ENCODE assay signal across 1 cellular context in the genomic region with DNA sequence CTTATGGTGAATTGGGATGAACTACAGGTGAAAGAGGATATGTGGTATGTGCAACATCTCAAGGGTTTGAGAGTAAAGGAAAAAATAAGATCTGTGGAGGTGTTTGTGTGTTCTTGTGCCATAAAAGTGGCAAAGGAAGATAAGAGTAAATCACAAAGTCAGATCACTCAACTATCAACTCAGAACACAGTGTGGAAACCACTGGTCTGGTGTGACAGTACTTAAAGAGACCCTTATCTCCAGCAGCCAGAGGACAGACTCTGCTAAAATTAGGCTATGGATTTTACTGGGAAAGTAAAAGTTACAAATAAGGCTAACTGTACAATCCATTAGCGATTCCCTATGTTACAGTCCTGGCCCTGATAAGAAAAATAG.
TF ChIP-seq lines count a peak whose summit lies in the region.

No MANE protein-coding gene starts in this region.

TF ChIP-seq in K562, 482 proteins besides CTCF, POLR2A, EP300 and RAD21 (continued from another document and continues in another):
- TF ChIP-seq, protein P1, sequence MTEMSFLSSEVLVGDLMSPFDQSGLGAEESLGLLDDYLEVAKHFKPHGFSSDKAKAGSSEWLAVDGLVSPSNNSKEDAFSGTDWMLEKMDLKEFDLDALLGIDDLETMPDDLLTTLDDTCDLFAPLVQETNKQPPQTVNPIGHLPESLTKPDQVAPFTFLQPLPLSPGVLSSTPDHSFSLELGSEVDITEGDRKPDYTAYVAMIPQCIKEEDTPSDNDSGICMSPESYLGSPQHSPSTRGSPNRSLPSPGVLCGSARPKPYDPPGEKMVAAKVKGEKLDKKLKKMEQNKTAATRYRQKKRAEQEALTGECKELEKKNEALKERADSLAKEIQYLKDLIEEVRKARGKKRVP (CRISPR knock-in tag; IDR thresholded peaks at IDR 0.05), result peak; percentile 65
- no peak; the same call in 1 of the 2 replicates for TF ChIP-seq SP1 (CRISPR knock-in tag; IDR thresholded peaks at IDR 0.05)
- TF ChIP-seq, protein P2, sequence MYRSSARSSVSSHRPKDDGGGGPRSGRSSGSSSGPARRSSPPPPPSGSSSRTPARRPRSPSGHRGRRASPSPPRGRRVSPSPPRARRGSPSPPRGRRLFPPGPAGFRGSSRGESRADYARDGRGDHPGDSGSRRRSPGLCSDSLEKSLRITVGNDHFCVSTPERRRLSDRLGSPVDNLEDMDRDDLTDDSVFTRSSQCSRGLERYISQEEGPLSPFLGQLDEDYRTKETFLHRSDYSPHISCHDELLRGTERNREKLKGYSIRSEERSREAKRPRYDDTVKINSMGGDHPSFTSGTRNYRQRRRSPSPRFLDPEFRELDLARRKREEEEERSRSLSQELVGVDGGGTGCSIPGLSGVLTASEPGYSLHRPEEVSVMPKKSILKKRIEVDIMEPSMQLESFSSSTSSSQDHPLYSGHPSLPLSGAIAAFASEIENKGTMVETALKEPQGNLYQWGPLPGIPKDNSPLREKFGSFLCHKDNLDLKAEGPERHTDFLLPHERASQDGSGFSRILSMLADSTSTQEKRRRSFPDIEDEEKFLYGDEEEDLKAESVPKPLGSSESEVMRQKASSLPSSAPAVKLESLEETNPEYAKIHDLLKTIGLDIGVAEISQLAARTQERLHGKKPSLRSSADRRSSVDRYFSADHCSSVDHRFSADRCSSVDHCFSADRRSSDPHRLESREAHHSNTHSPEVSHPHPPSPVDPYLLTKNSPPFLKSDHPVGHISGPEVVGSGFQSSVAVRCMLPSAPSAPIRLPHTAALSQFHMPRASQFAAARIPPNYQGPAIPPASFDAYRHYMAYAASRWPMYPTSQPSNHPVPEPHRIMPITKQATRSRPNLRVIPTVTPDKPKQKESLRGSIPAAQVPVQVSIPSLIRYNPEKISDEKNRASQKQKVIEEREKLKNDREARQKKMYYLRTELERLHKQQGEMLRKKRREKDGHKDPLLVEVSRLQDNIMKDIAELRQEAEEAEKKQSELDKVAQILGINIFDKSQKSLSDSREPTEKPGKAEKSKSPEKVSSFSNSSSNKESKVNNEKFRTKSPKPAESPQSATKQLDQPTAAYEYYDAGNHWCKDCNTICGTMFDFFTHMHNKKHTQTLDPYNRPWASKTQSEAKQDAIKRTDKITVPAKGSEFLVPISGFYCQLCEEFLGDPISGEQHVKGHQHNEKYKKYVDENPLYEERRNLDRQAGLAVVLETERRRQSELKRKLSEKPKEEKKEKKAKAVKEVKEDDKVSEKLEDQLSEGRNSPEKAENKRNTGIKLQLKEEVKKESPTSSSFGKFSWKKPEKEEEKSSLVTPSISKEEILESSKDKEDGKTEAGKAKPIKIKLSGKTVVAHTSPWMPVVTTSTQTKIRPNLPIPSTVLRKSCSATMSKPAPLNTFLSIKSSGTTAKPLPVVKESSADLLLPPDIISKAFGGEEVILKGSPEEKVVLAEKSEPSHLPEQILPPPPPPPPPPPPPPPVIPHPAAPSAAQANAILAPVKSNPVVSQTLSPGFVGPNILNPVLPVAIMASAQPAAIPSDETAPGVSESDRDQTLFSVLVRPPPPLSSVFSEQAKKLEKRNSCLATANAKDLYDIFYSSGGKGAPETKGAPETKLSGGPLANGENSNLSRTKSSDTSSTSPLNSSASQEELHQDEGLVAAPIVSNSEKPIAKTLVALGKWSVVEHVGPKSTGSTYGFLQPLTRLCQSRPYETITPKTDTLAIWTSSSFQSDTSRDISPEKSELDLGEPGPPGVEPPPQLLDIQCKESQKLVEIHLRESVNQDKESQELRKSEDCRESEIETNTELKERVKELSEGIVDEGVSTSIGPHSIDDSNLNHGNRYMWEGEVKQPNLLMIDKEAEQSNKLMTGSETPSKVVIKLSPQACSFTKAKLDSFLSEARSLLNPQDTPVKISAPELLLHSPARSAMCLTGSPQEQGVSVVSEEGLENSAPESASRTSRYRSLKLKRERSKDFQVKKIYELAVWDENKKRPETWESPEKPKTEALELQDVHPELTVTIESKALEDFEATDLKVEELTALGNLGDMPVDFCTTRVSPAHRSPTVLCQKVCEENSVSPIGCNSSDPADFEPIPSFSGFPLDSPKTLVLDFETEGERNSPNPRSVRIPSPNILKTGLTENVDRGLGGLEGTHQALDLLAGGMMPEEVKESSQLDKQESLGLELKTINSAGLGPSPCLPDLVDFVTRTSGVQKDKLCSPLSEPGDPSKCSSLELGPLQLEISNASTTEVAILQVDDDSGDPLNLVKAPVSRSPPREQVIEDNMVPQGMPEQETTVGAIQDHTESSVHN (IDR thresholded peaks at IDR 0.05; ENCODE audit: borderline replicate concordance in 1 of 2, low read depth in 1 of 2), result peak; percentile 78 to 81; a peak in 2 of 4 replicates
- peak; percentile 98 for TF ChIP-seq KLF16 (IDR thresholded peaks at IDR 0.05)
- TF ChIP-seq ZNF707 (CRISPR knock-in tag; conservative IDR thresholded peaks at IDR 0.05), result no peak
- TF ChIP-seq ZNF584 (CRISPR knock-in tag; IDR thresholded peaks at IDR 0.05; ENCODE audit: low read depth), result no peak; the same call in 1 of the 2 replicates
- TF ChIP-seq ETV1 (tag; conservative IDR thresholded peaks at IDR 0.05; ENCODE audit: low read depth), result peak; percentile 62
- peak; percentile 91 for TF ChIP-seq ZNF175 (CRISPR knock-in tag; IDR thresholded peaks at IDR 0.05; ENCODE audit: low read depth)
- no peak for TF ChIP-seq SMARCB1 (IDR thresholded peaks at IDR 0.05; ENCODE audit: insufficient read length, low read depth)
- peak; percentile 100 for TF ChIP-seq ARID1B (IDR thresholded peaks at IDR 0.05)
- TF ChIP-seq ZNF354B (CRISPR knock-in tag; IDR thresholded peaks at IDR 0.05), result peak; percentile 56; the same call in 1 of the 2 replicates
- no peak for TF ChIP-seq RBFOX2 (IDR thresholded peaks at IDR 0.05; ENCODE audit: low read depth, low read length)
- no peak for TF ChIP-seq TAF15 (IDR thresholded peaks at IDR 0.05; ENCODE audit: low read depth, low read length)
- TF ChIP-seq, protein P3, sequence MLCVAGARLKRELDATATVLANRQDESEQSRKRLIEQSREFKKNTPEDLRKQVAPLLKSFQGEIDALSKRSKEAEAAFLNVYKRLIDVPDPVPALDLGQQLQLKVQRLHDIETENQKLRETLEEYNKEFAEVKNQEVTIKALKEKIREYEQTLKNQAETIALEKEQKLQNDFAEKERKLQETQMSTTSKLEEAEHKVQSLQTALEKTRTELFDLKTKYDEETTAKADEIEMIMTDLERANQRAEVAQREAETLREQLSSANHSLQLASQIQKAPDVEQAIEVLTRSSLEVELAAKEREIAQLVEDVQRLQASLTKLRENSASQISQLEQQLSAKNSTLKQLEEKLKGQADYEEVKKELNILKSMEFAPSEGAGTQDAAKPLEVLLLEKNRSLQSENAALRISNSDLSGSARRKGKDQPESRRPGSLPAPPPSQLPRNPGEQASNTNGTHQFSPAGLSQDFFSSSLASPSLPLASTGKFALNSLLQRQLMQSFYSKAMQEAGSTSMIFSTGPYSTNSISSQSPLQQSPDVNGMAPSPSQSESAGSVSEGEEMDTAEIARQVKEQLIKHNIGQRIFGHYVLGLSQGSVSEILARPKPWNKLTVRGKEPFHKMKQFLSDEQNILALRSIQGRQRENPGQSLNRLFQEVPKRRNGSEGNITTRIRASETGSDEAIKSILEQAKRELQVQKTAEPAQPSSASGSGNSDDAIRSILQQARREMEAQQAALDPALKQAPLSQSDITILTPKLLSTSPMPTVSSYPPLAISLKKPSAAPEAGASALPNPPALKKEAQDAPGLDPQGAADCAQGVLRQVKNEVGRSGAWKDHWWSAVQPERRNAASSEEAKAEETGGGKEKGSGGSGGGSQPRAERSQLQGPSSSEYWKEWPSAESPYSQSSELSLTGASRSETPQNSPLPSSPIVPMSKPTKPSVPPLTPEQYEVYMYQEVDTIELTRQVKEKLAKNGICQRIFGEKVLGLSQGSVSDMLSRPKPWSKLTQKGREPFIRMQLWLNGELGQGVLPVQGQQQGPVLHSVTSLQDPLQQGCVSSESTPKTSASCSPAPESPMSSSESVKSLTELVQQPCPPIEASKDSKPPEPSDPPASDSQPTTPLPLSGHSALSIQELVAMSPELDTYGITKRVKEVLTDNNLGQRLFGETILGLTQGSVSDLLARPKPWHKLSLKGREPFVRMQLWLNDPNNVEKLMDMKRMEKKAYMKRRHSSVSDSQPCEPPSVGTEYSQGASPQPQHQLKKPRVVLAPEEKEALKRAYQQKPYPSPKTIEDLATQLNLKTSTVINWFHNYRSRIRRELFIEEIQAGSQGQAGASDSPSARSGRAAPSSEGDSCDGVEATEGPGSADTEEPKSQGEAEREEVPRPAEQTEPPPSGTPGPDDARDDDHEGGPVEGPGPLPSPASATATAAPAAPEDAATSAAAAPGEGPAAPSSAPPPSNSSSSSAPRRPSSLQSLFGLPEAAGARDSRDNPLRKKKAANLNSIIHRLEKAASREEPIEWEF (CRISPR knock-in tag; IDR thresholded peaks at IDR 0.05), result no peak; the same call in 1 of the 2 replicates
- no peak for TF ChIP-seq SP2 (IDR thresholded peaks at IDR 0.05; ENCODE audit: extremely low read depth, low read depth, low read length, poor library complexity, severe bottlenecking)
- no peak for TF ChIP-seq HIVEP1 (CRISPR knock-in tag; IDR thresholded peaks at IDR 0.05)
- no peak for TF ChIP-seq RBM34 (IDR thresholded peaks at IDR 0.05; ENCODE audit: borderline replicate concordance, insufficient read depth, low read length)
- peak; percentile 89 for TF ChIP-seq GATA2 (CRISPR knock-in tag; IDR thresholded peaks at IDR 0.05)
- TF ChIP-seq KHSRP (IDR thresholded peaks at IDR 0.05), result peak; percentile 91
- TF ChIP-seq PYGO2 (tag; IDR thresholded peaks at IDR 0.05), result peak; percentile 82; the same call in 1 of the 2 replicates
- peak; percentile 99 for TF ChIP-seq CBFA2T3 (IDR thresholded peaks at IDR 0.05)
- TF ChIP-seq SMAD3 (CRISPR knock-in tag; conservative IDR thresholded peaks at IDR 0.05), result peak; percentile 83; the same call in 1 of the 2 replicates
- no peak for TF ChIP-seq SIX5 (IDR thresholded peaks at IDR 0.05; ENCODE audit: borderline replicate concordance in 1 of 2, insufficient read depth in 1 of 2, low read depth in 1 of 2, low read length in 2 of 2)
- TF ChIP-seq, protein P4, sequence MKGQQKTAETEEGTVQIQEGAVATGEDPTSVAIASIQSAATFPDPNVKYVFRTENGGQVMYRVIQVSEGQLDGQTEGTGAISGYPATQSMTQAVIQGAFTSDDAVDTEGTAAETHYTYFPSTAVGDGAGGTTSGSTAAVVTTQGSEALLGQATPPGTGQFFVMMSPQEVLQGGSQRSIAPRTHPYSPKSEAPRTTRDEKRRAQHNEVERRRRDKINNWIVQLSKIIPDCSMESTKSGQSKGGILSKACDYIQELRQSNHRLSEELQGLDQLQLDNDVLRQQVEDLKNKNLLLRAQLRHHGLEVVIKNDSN (CRISPR knock-in tag; IDR thresholded peaks at IDR 0.05), result no peak
- TF ChIP-seq SMAD2 (IDR thresholded peaks at IDR 0.05; ENCODE audit: low read depth, low read length), result no peak
- TF ChIP-seq, protein P5, sequence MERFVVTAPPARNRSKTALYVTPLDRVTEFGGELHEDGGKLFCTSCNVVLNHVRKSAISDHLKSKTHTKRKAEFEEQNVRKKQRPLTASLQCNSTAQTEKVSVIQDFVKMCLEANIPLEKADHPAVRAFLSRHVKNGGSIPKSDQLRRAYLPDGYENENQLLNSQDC (CRISPR knock-in tag; IDR thresholded peaks at IDR 0.05), result no peak
- peak; percentile 99 for TF ChIP-seq SMARCA4 (IDR thresholded peaks at IDR 0.05)
- TF ChIP-seq ETV5 (CRISPR knock-in tag; IDR thresholded peaks at IDR 0.05; ENCODE audit: low read depth), result 0 out of 2 replicates have a peak, but pooled peaks have one; percentile 43
- no peak for TF ChIP-seq SPI1 (IDR thresholded peaks at IDR 0.05; ENCODE audit: borderline replicate concordance, low read depth, low read length)
- no peak for TF ChIP-seq KAT2B (IDR thresholded peaks at IDR 0.05; ENCODE audit: low read depth, low read length)
- TF ChIP-seq TCF7L2 (IDR thresholded peaks at IDR 0.05; ENCODE audit: low read depth, low read length), result no peak
- no peak for TF ChIP-seq IRF2 (CRISPR knock-in tag; IDR thresholded peaks at IDR 0.05)
- TF ChIP-seq ZKSCAN1 (IDR thresholded peaks at IDR 0.05; ENCODE audit: low read depth, low read length), result no peak
- TF ChIP-seq FUS (optimal IDR thresholded peaks at IDR 0.05; ENCODE audit: low read depth, low read length), result no peak
- no peak for TF ChIP-seq ZNF165 (CRISPR knock-in tag; IDR thresholded peaks at IDR 0.05; ENCODE audit: borderline replicate concordance)
- TF ChIP-seq, protein P6, sequence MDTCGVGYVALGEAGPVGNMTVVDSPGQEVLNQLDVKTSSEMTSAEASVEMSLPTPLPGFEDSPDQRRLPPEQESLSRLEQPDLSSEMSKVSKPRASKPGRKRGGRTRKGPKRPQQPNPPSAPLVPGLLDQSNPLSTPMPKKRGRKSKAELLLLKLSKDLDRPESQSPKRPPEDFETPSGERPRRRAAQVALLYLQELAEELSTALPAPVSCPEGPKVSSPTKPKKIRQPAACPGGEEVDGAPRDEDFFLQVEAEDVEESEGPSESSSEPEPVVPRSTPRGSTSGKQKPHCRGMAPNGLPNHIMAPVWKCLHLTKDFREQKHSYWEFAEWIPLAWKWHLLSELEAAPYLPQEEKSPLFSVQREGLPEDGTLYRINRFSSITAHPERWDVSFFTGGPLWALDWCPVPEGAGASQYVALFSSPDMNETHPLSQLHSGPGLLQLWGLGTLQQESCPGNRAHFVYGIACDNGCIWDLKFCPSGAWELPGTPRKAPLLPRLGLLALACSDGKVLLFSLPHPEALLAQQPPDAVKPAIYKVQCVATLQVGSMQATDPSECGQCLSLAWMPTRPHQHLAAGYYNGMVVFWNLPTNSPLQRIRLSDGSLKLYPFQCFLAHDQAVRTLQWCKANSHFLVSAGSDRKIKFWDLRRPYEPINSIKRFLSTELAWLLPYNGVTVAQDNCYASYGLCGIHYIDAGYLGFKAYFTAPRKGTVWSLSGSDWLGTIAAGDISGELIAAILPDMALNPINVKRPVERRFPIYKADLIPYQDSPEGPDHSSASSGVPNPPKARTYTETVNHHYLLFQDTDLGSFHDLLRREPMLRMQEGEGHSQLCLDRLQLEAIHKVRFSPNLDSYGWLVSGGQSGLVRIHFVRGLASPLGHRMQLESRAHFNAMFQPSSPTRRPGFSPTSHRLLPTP (IDR thresholded peaks at IDR 0.05; ENCODE audit: borderline replicate concordance, extremely low read depth, insufficient read length), result no peak
- TF ChIP-seq, protein P7, sequence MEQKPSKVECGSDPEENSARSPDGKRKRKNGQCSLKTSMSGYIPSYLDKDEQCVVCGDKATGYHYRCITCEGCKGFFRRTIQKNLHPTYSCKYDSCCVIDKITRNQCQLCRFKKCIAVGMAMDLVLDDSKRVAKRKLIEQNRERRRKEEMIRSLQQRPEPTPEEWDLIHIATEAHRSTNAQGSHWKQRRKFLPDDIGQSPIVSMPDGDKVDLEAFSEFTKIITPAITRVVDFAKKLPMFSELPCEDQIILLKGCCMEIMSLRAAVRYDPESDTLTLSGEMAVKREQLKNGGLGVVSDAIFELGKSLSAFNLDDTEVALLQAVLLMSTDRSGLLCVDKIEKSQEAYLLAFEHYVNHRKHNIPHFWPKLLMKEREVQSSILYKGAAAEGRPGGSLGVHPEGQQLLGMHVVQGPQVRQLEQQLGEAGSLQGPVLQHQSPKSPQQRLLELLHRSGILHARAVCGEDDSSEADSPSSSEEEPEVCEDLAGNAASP (IDR thresholded peaks at IDR 0.05), result no peak
- TF ChIP-seq HSF4 (CRISPR knock-in tag; IDR thresholded peaks at IDR 0.05; ENCODE audit: borderline replicate concordance), result no peak
- TF ChIP-seq EWSR1 (IDR thresholded peaks at IDR 0.05; ENCODE audit: borderline replicate concordance, low read depth, partially characterized antibody), result no peak
- no peak for TF ChIP-seq ZBTB8A (IDR thresholded peaks at IDR 0.05; ENCODE audit: partially characterized antibody)
